9 cellular contexts compared by ENCODE assay signal in genomic region chr2:51710222-51710621, GRCh38.
DNase-seq lines count a peak whose midpoint lies in the region; ATAC-seq, FAIRE-seq and TF ChIP-seq lines count a peak whose summit lies in the region.
"Had no signal": no experiment of that assay in that cellular context is flagged by ENCODE, and none has a peak within 500 bp of the region (broad histone marks: within the 10 kb centered on the region; RNA-seq: fewer than 3 reads in every experiment).

No MANE protein-coding gene starts in this region.

- no peaks in the 10 kb centered on the region for H3K27me3 ChIP-seq in CD8-positive, alpha-beta memory T cell (ENCODE audit: insufficient read depth, low read length, poor library complexity, severe bottlenecking)

- FAIRE-seq in frontal cortex (lab: Jason Lieb, UNC), result no peak

- ATAC-seq in esophagus mucosa, result peak; percentile 31
- no peak for ATAC-seq in HG03565 (IDR thresholded peaks at IDR 0.05; ENCODE audit: unreplicated experiment)

- peak; percentile 24 for DNase-seq in COR-L47 (lab: John Stamatoyannopoulos, UW)
- DNase-seq in GM20000 (ENCODE audit: low spot score), result peak; percentile 7
- peak; percentile 60 for DNase-seq in NAMALWA (ENCODE audit: low spot score)
- DNase-seq in frontal cortex (ENCODE audit: low spot score in 2 of 2), result no peak
- no peak for DNase-seq in T-helper 2 cell
- no peak for DNase-seq in CD8-positive, alpha-beta memory T cell
- DNase-seq: lower lobe of right lung had no signal

- peak; percentile 19 for TF ChIP-seq CTCF in GM20000 (IDR thresholded peaks at IDR 0.05; ENCODE audit: extremely low read depth, missing control alignments)

- CTCF ChIA-PET in CD8-positive, alpha-beta memory T cell (lab: Charles Lee), result no interaction called here

- H3K9me3 ChIP-seq in CD8-positive, alpha-beta memory T cell (ENCODE audit: low read length), result no peaks in the 10 kb centered on the region
- H3K9me3 ChIP-seq: lower lobe of right lung had no signal

- H3K27ac Mint-ChIP-seq in CD8-positive, alpha-beta memory T cell, result no peak overlapping the region

- no peak overlapping the region for H3K4me3 Mint-ChIP-seq in CD8-positive, alpha-beta memory T cell

- no peaks in the 10 kb centered on the region for H3K4me1 ChIP-seq in CD8-positive, alpha-beta memory T cell (ENCODE audit: insufficient read depth, low read length)
- H3K4me1 ChIP-seq: lower lobe of right lung had no signal

- H3K27ac ChIP-seq in CD8-positive, alpha-beta memory T cell (ENCODE audit: low read depth, low read length), result no peak overlapping the region
- H3K27ac ChIP-seq: lower lobe of right lung had no signal

- POLR2A ChIA-PET in CD8-positive, alpha-beta memory T cell (lab: Charles Lee), result no interaction called here

- peaks cover 11 to 48% (median 15%) of the 10 kb centered on the region in 5 donors for H3K9me3 Mint-ChIP-seq in CD8-positive, alpha-beta memory T cell

- no peaks in the 10 kb centered on the region for H3K4me1 Mint-ChIP-seq in CD8-positive, alpha-beta memory T cell

- H3K36me3 ChIP-seq in CD8-positive, alpha-beta memory T cell (ENCODE audit: insufficient read depth, low read length), result no peaks in the 10 kb centered on the region
- H3K36me3 ChIP-seq: lower lobe of right lung had no signal

- no peak overlapping the region for H3K4me3 ChIP-seq in CD8-positive, alpha-beta memory T cell (ENCODE audit: low read length)
- H3K4me3 ChIP-seq: lower lobe of right lung had no signal

- no peaks in the 10 kb centered on the region for H3K36me3 Mint-ChIP-seq in CD8-positive, alpha-beta memory T cell

- H3K27me3 Mint-ChIP-seq in CD8-positive, alpha-beta memory T cell, result no peaks in the 10 kb centered on the region

Comparison
In these comparisons a context has a peak if more than half of its experiments do, and no peak if none do; other contexts are left out.
1. DNase-seq: peak in COR-L47 (single experiment), GM20000 (single experiment) and NAMALWA (single experiment); none in frontal cortex (0 of 2), T-helper 2 cell (0 of 5) and CD8-positive, alpha-beta memory T cell (0 of 5).